ENCODE assay signal across 1 cellular context in the genomic region with DNA sequence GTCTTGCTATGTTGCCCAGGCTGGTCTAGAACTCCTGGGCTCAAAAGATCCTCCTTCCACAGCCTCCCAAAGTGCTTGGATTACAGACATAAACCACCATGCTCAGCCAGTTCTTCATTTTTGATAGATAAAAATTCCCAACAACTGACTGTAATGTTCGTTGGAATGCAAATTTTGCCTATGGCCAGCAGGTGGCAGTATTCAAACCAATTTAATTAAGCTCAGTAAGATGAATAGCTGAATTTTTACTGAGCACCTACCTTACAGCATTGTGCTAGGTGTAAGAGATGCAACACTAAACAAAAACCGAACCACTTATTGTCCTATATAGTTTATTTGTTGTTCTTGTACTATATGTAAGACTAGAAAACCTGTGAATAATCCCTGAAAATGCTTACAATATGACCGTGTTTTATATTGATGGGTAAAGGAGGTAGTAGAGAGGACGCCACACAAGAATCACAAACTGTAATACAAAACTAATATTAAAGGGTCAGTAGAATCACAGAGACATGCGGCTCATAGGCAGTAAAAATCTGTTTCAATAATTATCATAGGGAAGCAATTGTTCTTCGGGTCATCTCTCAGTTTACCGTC.
A peak's percentile ranks its signal among the peaks of the same experiment; 100 is the strongest.
TF ChIP-seq lines count a peak whose summit lies in the region.

No MANE protein-coding gene starts in this region.

TF ChIP-seq in HepG2, 621 proteins besides CTCF, POLR2A, EP300 and RAD21 (continued from another document):
- TF ChIP-seq, protein P1, sequence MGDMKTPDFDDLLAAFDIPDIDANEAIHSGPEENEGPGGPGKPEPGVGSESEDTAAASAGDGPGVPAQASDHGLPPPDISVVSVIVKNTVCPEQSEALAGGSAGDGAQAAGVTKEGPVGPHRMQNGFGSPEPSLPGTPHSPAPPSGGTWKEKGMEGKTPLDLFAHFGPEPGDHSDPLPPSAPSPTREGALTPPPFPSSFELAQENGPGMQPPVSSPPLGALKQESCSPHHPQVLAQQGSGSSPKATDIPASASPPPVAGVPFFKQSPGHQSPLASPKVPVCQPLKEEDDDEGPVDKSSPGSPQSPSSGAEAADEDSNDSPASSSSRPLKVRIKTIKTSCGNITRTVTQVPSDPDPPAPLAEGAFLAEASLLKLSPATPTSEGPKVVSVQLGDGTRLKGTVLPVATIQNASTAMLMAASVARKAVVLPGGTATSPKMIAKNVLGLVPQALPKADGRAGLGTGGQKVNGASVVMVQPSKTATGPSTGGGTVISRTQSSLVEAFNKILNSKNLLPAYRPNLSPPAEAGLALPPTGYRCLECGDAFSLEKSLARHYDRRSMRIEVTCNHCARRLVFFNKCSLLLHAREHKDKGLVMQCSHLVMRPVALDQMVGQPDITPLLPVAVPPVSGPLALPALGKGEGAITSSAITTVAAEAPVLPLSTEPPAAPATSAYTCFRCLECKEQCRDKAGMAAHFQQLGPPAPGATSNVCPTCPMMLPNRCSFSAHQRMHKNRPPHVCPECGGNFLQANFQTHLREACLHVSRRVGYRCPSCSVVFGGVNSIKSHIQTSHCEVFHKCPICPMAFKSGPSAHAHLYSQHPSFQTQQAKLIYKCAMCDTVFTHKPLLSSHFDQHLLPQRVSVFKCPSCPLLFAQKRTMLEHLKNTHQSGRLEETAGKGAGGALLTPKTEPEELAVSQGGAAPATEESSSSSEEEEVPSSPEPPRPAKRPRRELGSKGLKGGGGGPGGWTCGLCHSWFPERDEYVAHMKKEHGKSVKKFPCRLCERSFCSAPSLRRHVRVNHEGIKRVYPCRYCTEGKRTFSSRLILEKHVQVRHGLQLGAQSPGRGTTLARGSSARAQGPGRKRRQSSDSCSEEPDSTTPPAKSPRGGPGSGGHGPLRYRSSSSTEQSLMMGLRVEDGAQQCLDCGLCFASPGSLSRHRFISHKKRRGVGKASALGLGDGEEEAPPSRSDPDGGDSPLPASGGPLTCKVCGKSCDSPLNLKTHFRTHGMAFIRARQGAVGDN (CRISPR knock-in tag; IDR thresholded peaks at IDR 0.05), result no peak
- TF ChIP-seq, protein P2, sequence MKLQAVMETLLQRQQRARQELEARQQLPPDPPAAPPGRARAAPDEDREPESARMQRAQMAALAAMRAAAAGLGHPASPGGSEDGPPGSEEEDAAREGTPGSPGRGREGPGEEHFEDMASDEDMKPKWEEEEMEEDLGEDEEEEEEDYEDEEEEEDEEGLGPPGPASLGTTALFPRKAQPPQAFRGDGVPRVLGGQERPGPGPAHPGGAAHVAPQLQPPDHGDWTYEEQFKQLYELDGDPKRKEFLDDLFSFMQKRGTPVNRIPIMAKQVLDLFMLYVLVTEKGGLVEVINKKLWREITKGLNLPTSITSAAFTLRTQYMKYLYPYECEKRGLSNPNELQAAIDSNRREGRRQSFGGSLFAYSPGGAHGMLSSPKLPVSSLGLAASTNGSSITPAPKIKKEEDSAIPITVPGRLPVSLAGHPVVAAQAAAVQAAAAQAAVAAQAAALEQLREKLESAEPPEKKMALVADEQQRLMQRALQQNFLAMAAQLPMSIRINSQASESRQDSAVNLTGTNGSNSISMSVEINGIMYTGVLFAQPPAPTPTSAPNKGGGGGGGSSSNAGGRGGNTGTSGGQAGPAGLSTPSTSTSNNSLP (IDR thresholded peaks at IDR 0.05; ENCODE audit: low read depth, low read length), result peak; percentile 91
- no peak for TF ChIP-seq ETV6 (CRISPR knock-in tag; conservative IDR thresholded peaks at IDR 0.05)
- peak; percentile 49 for TF ChIP-seq SMC3 (IDR thresholded peaks at IDR 0.05; ENCODE audit: low read length)
- TF ChIP-seq RFX3 (CRISPR knock-in tag; IDR thresholded peaks at IDR 0.05), result no peak
- TF ChIP-seq ZNF563 (CRISPR knock-in tag; IDR thresholded peaks at IDR 0.05), result no peak
- TF ChIP-seq MIXL1 (CRISPR knock-in tag; IDR thresholded peaks at IDR 0.05), result peak; percentile 95
- no peak for TF ChIP-seq SKI (IDR thresholded peaks at IDR 0.05; ENCODE audit: partially characterized antibody)
- peak; percentile 40 for TF ChIP-seq STAG1 (CRISPR knock-in tag; IDR thresholded peaks at IDR 0.05)
- TF ChIP-seq ZNF274 (CRISPR knock-in tag; IDR thresholded peaks at IDR 0.05), result no peak
- TF ChIP-seq, protein P3, sequence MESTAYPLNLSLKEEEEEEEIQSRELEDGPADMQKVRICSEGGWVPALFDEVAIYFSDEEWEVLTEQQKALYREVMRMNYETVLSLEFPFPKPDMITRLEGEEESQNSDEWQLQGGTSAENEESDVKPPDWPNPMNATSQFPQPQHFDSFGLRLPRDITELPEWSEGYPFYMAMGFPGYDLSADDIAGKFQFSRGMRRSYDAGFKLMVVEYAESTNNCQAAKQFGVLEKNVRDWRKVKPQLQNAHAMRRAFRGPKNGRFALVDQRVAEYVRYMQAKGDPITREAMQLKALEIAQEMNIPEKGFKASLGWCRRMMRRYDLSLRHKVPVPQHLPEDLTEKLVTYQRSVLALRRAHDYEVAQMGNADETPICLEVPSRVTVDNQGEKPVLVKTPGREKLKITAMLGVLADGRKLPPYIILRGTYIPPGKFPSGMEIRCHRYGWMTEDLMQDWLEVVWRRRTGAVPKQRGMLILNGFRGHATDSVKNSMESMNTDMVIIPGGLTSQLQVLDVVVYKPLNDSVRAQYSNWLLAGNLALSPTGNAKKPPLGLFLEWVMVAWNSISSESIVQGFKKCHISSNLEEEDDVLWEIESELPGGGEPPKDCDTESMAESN (CRISPR knock-in tag; conservative IDR thresholded peaks at IDR 0.05), result no peak
- 0 out of 2 replicates have a peak, but pooled peaks have one; percentile 16 for TF ChIP-seq ZNF331 (CRISPR knock-in tag; IDR thresholded peaks at IDR 0.05)
- no peak for TF ChIP-seq ZNF460 (CRISPR knock-in tag; IDR thresholded peaks at IDR 0.05; ENCODE audit: borderline replicate concordance)
- no peak for TF ChIP-seq ZNF879 (CRISPR knock-in tag; IDR thresholded peaks at IDR 0.05)
- no peak for TF ChIP-seq IRX3 (CRISPR knock-in tag; IDR thresholded peaks at IDR 0.05; ENCODE audit: borderline replicate concordance, low read depth)
- TF ChIP-seq DNMT3B (CRISPR knock-in tag; conservative IDR thresholded peaks at IDR 0.05), result no peak
- TF ChIP-seq RNF2 (conservative IDR thresholded peaks at IDR 0.05; ENCODE audit: low read depth), result no peak
TF ChIP-seq in HepG2: peak in this region for 6.
